8 cellular contexts compared by ENCODE assay signal in the genomic region with DNA sequence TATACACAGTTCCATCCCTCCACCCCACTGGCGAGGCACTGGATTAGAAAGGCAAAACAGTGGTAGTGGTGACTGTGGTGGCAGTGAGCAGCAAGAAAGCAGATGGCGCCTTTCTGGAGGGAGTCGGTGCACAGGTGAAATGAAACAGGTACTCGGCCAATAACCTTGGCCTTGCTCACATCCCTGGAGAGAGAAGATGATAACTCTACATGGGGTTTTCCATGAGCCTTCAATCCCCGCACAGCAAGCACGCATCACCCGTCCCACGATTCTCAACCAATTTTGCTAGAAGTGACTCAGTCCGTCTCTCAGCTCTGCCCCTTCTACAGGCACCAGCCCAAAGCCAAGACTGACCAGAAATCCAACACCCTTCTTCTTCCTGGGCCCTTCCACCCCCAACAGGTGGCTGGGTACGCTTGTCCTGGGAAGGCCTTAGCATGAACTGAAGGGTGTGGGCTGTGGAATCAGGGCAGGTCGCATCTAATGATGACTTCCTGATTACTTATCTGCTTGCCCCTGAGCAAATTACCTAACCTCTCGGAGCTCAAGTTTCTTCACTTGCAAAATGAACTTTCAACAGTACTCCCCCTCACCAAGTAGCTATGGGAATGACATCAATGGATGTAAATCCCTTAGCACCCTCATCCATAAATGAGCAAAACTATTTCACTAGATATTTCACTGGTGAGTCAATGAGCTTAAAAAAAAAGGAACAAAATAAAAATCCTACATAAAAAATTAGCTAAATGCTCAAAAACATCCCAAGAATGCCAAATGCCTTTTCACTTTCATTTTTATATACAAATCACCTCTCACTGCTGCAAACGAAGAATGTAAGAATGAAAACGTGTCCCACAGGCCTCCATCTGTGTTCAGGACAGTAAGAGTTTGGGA. TPM values are rescaled to one million over a fixed set of nuclear protein-coding genes. Genes with fewer than 3 reads are reported as not detected.
A peak's percentile ranks its signal among the peaks of the same experiment; 100 is the strongest.
DNase-seq lines count a peak whose midpoint lies in the region; ATAC-seq and TF ChIP-seq lines count a peak whose summit lies in the region.

No MANE protein-coding gene starts in this region.

- TF ChIP-seq CTCF in activated CD8-positive, alpha-beta T cell treated with anti-CD3 and anti-CD28 coated beads for 36 hours (IDR thresholded peaks at IDR 0.05) = no peak
- TF ChIP-seq CTCF in fibroblast of villous mesenchyme (IDR thresholded peaks at IDR 0.05; ENCODE audit: insufficient read depth, low read depth, low read length) (no peak), stomach (IDR thresholded peaks at IDR 0.05) (no peak)

- 69 to 82% (median 76%) methylated on average over 14 of the region's 14 CpGs for WGBS in stomach, 5 donors

- peak overlapping the region; percentile 0 to 71 (median 50) for H3K27ac ChIP-seq in stomach

- no peaks in the 10 kb centered on the region for H3K9me3 ChIP-seq in stomach

- H3K9me3 Mint-ChIP-seq in activated CD8-positive, alpha-beta T cell treated with anti-CD3 and anti-CD28 coated beads for 36 hours = no peaks in the 10 kb centered on the region

- peaks cover 0 to 23% (median 13%) of the 10 kb centered on the region in 4 donors for H3K36me3 ChIP-seq in stomach

- ATAC-seq in HG03175 (IDR thresholded peaks at IDR 0.05; ENCODE audit: unreplicated experiment) = peak; percentile 27
- peak; percentile 57 for ATAC-seq in activated CD8-positive, alpha-beta T cell treated with anti-CD3 and anti-CD28 coated beads for 36 hours
- no peak for ATAC-seq in Right ventricle myocardium superior (ENCODE audit: poor library complexity)

- CTCF ChIA-PET in activated CD8-positive, alpha-beta T cell treated with anti-CD3 and anti-CD28 coated beads for 36 hours (lab: Charles Lee) = interaction anchor here (0.9 to 4.2 kb wide), 8 partner anchors 10 to 430 kb away, joined by 3 to 34 read pairs (median 4); no protein-coding TSS in a partner anchor

- TF ChIP-seq POLR2A in stomach (IDR thresholded peaks at IDR 0.05) = no peak

- H3K36me3 Mint-ChIP-seq in activated CD8-positive, alpha-beta T cell treated with anti-CD3 and anti-CD28 coated beads for 36 hours (ENCODE audit: low read depth) = peaks cover 61% of the 10 kb centered on the region

- H3K27ac Mint-ChIP-seq in activated CD8-positive, alpha-beta T cell treated with anti-CD3 and anti-CD28 coated beads for 36 hours = peak overlapping the region; percentile 98

- H3K4me3 Mint-ChIP-seq in activated CD8-positive, alpha-beta T cell treated with anti-CD3 and anti-CD28 coated beads for 36 hours = peak overlapping the region; percentile 78

- POLR2A ChIA-PET in activated CD8-positive, alpha-beta T cell treated with anti-CD3 and anti-CD28 coated beads for 36 hours (lab: Charles Lee) = interaction anchor here (0.8 to 5.4 kb wide), 7 partner anchors 11 to 55 kb away, joined by 4 to 124 read pairs (median 5); a partner anchor contains a TSS

- peak; percentile 66 for DNase-seq in activated CD4-positive, alpha-beta T cell treated with anti-CD3 and anti-CD28 coated beads for 48 hours
- no peak for DNase-seq in activated CD4-positive, alpha-beta T cell treated with anti-CD3 and anti-CD28 coated beads, Interleukin-2, amount 50 U/mL, for 1 hour
- DNase-seq in activated CD8-positive, alpha-beta T cell treated with anti-CD3 and anti-CD28 coated beads for 36 hours = peak; percentile 77
- DNase-seq in fibroblast of villous mesenchyme (ENCODE audit: low read depth) = peak; percentile 96
- no peak for DNase-seq in stomach
- DNase-seq in Right ventricle myocardium superior = no peak
- DNase-seq in NCI-H1417 (lab: John Stamatoyannopoulos, UW) = no peak

- H3K4me1 Mint-ChIP-seq in activated CD8-positive, alpha-beta T cell treated with anti-CD3 and anti-CD28 coated beads for 36 hours (ENCODE audit: low read depth) = peaks cover 78% of the 10 kb centered on the region

- H3K27me3 Mint-ChIP-seq in activated CD8-positive, alpha-beta T cell treated with anti-CD3 and anti-CD28 coated beads for 36 hours = no peaks in the 10 kb centered on the region

- H3K4me1 ChIP-seq in stomach = peaks cover 5 to 82% (median 28%) of the 10 kb centered on the region in 4 donors

- H3K27me3 ChIP-seq in stomach = no peaks in the 10 kb centered on the region

- H3K4me3 ChIP-seq in fibroblast of villous mesenchyme (ENCODE audit: low read depth, low read length) = peak overlapping the region; percentile 3
- H3K4me3 ChIP-seq in stomach = no peak overlapping the region

- intact Hi-C loops in activated CD8-positive, alpha-beta T cell treated with anti-CD3 and anti-CD28 coated beads for 36 hours (cut with micrococcal nuclease) = loop anchor here (2.0 kb wide), 1 partner anchor 53 kb away; no protein-coding TSS in a partner anchor
- intact Hi-C loops in stomach (cut with DNase I; ENCODE audit: low total_unique reads) (no loop called here), Right ventricle myocardium superior (cut with DNase I) (no loop called here)

- TF ChIP-seq EP300 in stomach (IDR thresholded peaks at IDR 0.05) = no peak

RNA-seq across cellular contexts. Expression of a gene that starts 18.0 kb away (rescaled TPM):
- 100 to 1,000 TPM; 250 to 253 TPM for total RNA-seq in activated CD8-positive, alpha-beta T cell treated with anti-CD3 and anti-CD28 coated beads for 36 hours
- total RNA-seq in fibroblast of villous mesenchyme (105 and 111 TPM in 2 replicates), stomach (100 to 1,000 TPM in 4 of 5 donors, 10 to 100 TPM in 1; 46.7 to 241 (median 112) TPM), Right ventricle myocardium superior (25.2 TPM)
- 10 to 100 TPM; 37.2 to 61.3 (median 39.0) TPM for polyA plus RNA-seq in stomach

Comparison
In these comparisons a context has a peak if more than half of its experiments do, and no peak if none do; other contexts are left out.
1. DNase-seq: peak in activated CD4-positive, alpha-beta T cell treated with anti-CD3 and anti-CD28 coated beads for 48 hours (single experiment), activated CD8-positive, alpha-beta T cell treated with anti-CD3 and anti-CD28 coated beads for 36 hours (single experiment) and fibroblast of villous mesenchyme (single experiment); none in activated CD4-positive, alpha-beta T cell treated with anti-CD3 and anti-CD28 coated beads, Interleukin-2, amount 50 U/mL, for 1 hour (single experiment), stomach (single experiment), Right ventricle myocardium superior (single experiment) and NCI-H1417 (0 of 3).